Comparison of ENCODE assay signal across 16 cellular contexts in the genomic region with DNA sequence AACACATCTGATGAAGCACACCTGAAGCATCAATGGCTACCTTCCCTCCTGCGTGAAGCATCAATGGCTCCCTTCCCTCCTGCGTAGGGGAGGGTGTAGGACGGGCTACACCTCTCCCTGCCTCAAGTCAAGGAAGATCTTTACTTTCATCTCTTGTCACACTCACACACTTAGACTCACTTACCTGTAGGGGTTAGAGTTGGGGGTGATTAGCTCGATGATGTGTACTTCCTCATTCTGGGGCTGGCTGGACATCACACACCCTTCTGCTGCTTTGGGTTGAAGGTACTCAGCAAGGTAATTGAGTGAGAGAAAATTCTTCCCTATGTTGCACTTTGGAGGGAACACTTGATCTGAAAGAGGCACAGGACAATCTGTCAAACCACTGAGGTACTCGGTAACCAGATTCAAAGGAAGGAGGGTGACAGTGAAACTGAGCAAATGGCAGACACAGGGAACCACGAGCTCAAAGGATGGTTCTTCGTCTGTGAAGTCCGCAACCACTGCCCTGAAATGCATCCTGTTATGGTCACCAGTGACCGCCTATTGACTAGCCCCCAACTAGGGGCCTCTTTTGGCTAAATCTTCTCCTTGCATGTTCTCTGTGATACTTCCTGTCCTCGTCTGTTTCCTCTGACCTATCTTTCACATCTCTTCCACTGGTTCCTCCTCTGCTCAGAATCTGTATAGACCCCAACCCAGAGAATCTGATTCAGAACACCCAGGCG.
DNase-seq lines count a peak whose midpoint lies in the region; ATAC-seq, FAIRE-seq and TF ChIP-seq lines count a peak whose summit lies in the region.
"Had no signal": no experiment of that assay in that cellular context is flagged by ENCODE, and none has a peak within 500 bp of the region (broad histone marks: within the 10 kb centered on the region; RNA-seq: fewer than 3 reads in every experiment).

No MANE protein-coding gene starts in this region.

- no peak overlapping the region for H3K4me3 Mint-ChIP-seq in neural progenitor cell
- H3K4me3 Mint-ChIP-seq: B cell, WTC11 had no signal

- peaks cover 3% of the 10 kb centered on the region for H3K27me3 Mint-ChIP-seq in neural progenitor cell (ENCODE audit: insufficient read depth, low read depth)

- H3K36me3 ChIP-seq in K562 (ENCODE audit: control insufficient read depth, insufficient read depth, low read length) = peaks cover 59% of the 10 kb centered on the region; the same call in 2 of the 3 replicates
- no peaks in the 10 kb centered on the region for H3K36me3 ChIP-seq in neural progenitor cell
- peaks cover 0 to 4% of the 10 kb centered on the region in 2 donors for H3K36me3 ChIP-seq in ascending aorta

- H4K20me1 ChIP-seq in K562 (replicated peaks; ENCODE audit: control insufficient read depth, insufficient read depth, low read length) = no peaks in the 10 kb centered on the region
- no peaks in the 10 kb centered on the region for H4K20me1 ChIP-seq in neural progenitor cell (ENCODE audit: low read depth)

- H3K4me2 ChIP-seq in K562 (ENCODE audit: insufficient read depth, low read length) (peak overlapping the region; percentile 20; the same call in 1 of the 2 replicates), neural progenitor cell (no peak overlapping the region)
- H3K4me2 ChIP-seq: SK-N-SH had no signal

- no peak for TF ChIP-seq POLR2A in K562 (conservative IDR thresholded peaks at IDR 0.05)

- peaks cover 9% of the 10 kb centered on the region for H3K36me3 Mint-ChIP-seq in neural progenitor cell
- H3K36me3 Mint-ChIP-seq: WTC11 had no signal

- no peak for TF ChIP-seq EP300 in K562 (IDR thresholded peaks at IDR 0.05; ENCODE audit: low read length)

- no peaks in the 10 kb centered on the region for H3K9me3 Mint-ChIP-seq in neural progenitor cell
- H3K9me3 Mint-ChIP-seq: WTC11 had no signal

- WGBS in K562 (ENCODE audit: insufficient coverage, low coverage, missing lambda C conversion rate) = 71% methylated on average over 11 of the region's 11 CpGs

- peak; percentile 38 for DNase-seq in GM12865 (ENCODE audit: low read depth)
- no peak for DNase-seq in K562 (ENCODE audit: extremely low read depth in 1 of 4, low spot score in 3 of 4)
- no peak for DNase-seq in neural progenitor cell (ENCODE audit: low spot score)
- no peak for DNase-seq in NCI-H146 (lab: John Stamatoyannopoulos, UW)
- no peak for DNase-seq in HuH-7.5 (ENCODE audit: low spot score)
- DNase-seq in ascending aorta (ENCODE audit: low spot score in 2 of 2) = no peak
- DNase-seq: NCI-H1092 treated with DMSO at 0.1 percent for 48 hours; NCI-H2227 treated with DMSO at 0.1 percent for 48 hours; SK-N-SH; stimulated activated CD4-positive, alpha-beta T cell treated with anti-CD3 and anti-CD28 coated beads, Interleukin-1b, Interleukin-23, amount 100 ng/mL, for 48 hours; stimulated activated CD8-positive, alpha-beta memory T cell treated with anti-CD3 and anti-CD28 coated beads, Interleukin-4, amount 100 ng/mL, for 48 hours had no signal

- peak overlapping the region; percentile 28 for H3K27ac Mint-ChIP-seq in neural progenitor cell
- H3K27ac Mint-ChIP-seq: B cell, WTC11 had no signal

- H2AFZ ChIP-seq in K562 (ENCODE audit: low read depth, low read length) = no peak overlapping the region
- H2AFZ ChIP-seq in neural progenitor cell (replicated peaks) = no peak overlapping the region

- in situ Hi-C loops in K562 (cut with MboI) = no loop called here

- H3K4me1 ChIP-seq in K562 (replicated peaks in 1 of 2; ENCODE audit: control insufficient read depth in 2 of 2, insufficient read depth in 2 of 2, low read length in 2 of 2) = peaks cover 31 to 75% of the 10 kb centered on the region in 2 experiments
- peaks cover 16% of the 10 kb centered on the region for H3K4me1 ChIP-seq in neural progenitor cell
- peaks cover 0 to 36% of the 10 kb centered on the region in 2 donors for H3K4me1 ChIP-seq in ascending aorta

- H3F3A ChIP-seq in neural progenitor cell (ENCODE audit: low read depth) = no peaks in the 10 kb centered on the region

- no peak for FAIRE-seq in K562 (lab: Jason Lieb, UNC)
- FAIRE-seq: H54 had no signal

- POLR2A ChIA-PET in K562 (lab: Yijun Ruan, JAX) = interaction anchor here (0.6 to 1.0 kb wide), 3 partner anchors 19 to 353 kb away, joined by 3 read pairs; no protein-coding TSS in a partner anchor

- peaks cover 38% of the 10 kb centered on the region for H3K4me1 Mint-ChIP-seq in neural progenitor cell

- H3K27me3 ChIP-seq in K562 (ENCODE audit: control insufficient read depth in 2 of 2, insufficient read depth in 2 of 2, low read length in 2 of 2) (no peaks in the 10 kb centered on the region), neural progenitor cell (no peaks in the 10 kb centered on the region), ascending aorta (no peaks in the 10 kb centered on the region)

- intact Hi-C loops in K562 (cut with micrococcal nuclease) (loop anchor here (10.0 kb wide), 2 partner anchors 115 to 175 kb away; no protein-coding TSS in a partner anchor), ascending aorta (cut with DNase I) (loop anchor here (5.0 to 10.0 kb wide), 2 partner anchors 37 to 215 kb away; no protein-coding TSS in a partner anchor)

- H3K79me2 ChIP-seq in K562 (ENCODE audit: control insufficient read depth, insufficient read depth, low read length) (no peaks in the 10 kb centered on the region; the same call in 2 of the 3 replicates), neural progenitor cell (ENCODE audit: low read depth) (no peaks in the 10 kb centered on the region)

- ATAC-seq in HG02938 (IDR thresholded peaks at IDR 0.05; ENCODE audit: unreplicated experiment) = peak; percentile 42
- no peak for ATAC-seq in K562
- no peak for ATAC-seq in HG02623 (IDR thresholded peaks at IDR 0.05; ENCODE audit: unreplicated experiment)
- ATAC-seq: WTC11 had no signal

- no peaks in the 10 kb centered on the region for H3K9me3 ChIP-seq in K562 (replicated peaks; ENCODE audit: control insufficient read depth, insufficient read depth, low read depth, low read length)
- H3K9me3 ChIP-seq in neural progenitor cell (ENCODE audit: low read depth) = no peaks in the 10 kb centered on the region
- H3K9me3 ChIP-seq in ascending aorta = no peaks in the 10 kb centered on the region
- H3K9me3 ChIP-seq: SK-N-SH had no signal

- H3K9ac ChIP-seq in K562 (ENCODE audit: insufficient read depth in 1 of 2, low read depth in 2 of 2, low read length in 2 of 2) (no peak overlapping the region; a peak in 1 of 4 replicates), neural progenitor cell (no peak overlapping the region)
- H3K9ac ChIP-seq: SK-N-SH had no signal

- no TSS peak for BruUV-seq in K562 (replicated peaks; lab: Mats Ljungman, UMichigan)

- TF ChIP-seq CTCF in GM12865 (IDR thresholded peaks at IDR 0.05; ENCODE audit: insufficient read depth, low read depth, low read length, missing control alignments) (no peak), K562 (IDR thresholded peaks at IDR 0.05 in 2 of 3, conservative IDR thresholded peaks at IDR 0.05 in 1 of 3; ENCODE audit: insufficient read depth in 2 of 3, low read depth in 1 of 3, low read length in 3 of 3) (no peak), neural progenitor cell (IDR thresholded peaks at IDR 0.05) (no peak), ascending aorta (IDR thresholded peaks at IDR 0.05) (no peak)

- no peaks in the 10 kb centered on the region for H3K9me1 ChIP-seq in K562 (ENCODE audit: control insufficient read depth, insufficient read depth, low read length)

- TF ChIP-seq RAD21 in K562 (CRISPR knock-in tag; conservative IDR thresholded peaks at IDR 0.05 in 1 of 2, IDR thresholded peaks at IDR 0.05 in 1 of 2) = no peak

- no peak overlapping the region for H3K4me3 ChIP-seq in GM12865 (ENCODE audit: low read depth, low read length)
- no peak overlapping the region for H3K4me3 ChIP-seq in K562
- no peak overlapping the region for H3K4me3 ChIP-seq in neural progenitor cell
- no peak overlapping the region for H3K4me3 ChIP-seq in ascending aorta

- CTCF ChIA-PET in K562 (lab: Yijun Ruan, JAX; ENCODE audit: low intra/inter-chr PET ratio) = no interaction called here

- H3K27ac ChIP-seq in K562 (ENCODE audit: extremely low read depth, low read depth, low read length) = peak overlapping the region; percentile 95; the same call in 2 of the 3 replicates
- no peak overlapping the region for H3K27ac ChIP-seq in neural progenitor cell
- H3K27ac ChIP-seq in ascending aorta = no peak overlapping the region

TF ChIP-seq in K562, 482 proteins besides CTCF, POLR2A, EP300 and RAD21:
- peak; percentile 79 for TF ChIP-seq ZEB2 (IDR thresholded peaks at IDR 0.05)
- TF ChIP-seq SMAD4 (CRISPR knock-in tag; conservative IDR thresholded peaks at IDR 0.05) = peak; percentile 41; the same call in 1 of the 2 replicates
- TF ChIP-seq ZNF175 (CRISPR knock-in tag; IDR thresholded peaks at IDR 0.05; ENCODE audit: low read depth) = peak; percentile 58; the same call in 1 of the 2 replicates
- no peak for TF ChIP-seq TFAM (CRISPR knock-in tag; conservative IDR thresholded peaks at IDR 0.05)
- TF ChIP-seq U2AF1 (optimal IDR thresholded peaks at IDR 0.05; ENCODE audit: low read depth, low read length) = no peak
- TF ChIP-seq, protein P1, sequence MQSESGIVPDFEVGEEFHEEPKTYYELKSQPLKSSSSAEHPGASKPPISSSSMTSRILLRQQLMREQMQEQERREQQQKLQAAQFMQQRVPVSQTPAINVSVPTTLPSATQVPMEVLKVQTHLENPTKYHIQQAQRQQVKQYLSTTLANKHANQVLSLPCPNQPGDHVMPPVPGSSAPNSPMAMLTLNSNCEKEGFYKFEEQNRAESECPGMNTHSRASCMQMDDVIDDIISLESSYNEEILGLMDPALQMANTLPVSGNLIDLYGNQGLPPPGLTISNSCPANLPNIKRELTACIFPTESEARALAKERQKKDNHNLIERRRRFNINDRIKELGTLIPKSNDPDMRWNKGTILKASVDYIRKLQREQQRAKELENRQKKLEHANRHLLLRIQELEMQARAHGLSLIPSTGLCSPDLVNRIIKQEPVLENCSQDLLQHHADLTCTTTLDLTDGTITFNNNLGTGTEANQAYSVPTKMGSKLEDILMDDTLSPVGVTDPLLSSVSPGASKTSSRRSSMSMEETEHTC (IDR thresholded peaks at IDR 0.05) = no peak
- 0 out of 2 replicates have a peak, but pooled peaks have one; percentile 21 for TF ChIP-seq DMBX1 (CRISPR knock-in tag; IDR thresholded peaks at IDR 0.05; ENCODE audit: borderline replicate concordance)
- TF ChIP-seq SIRT6 (IDR thresholded peaks at IDR 0.05; ENCODE audit: low read depth, low read length) = no peak
- TF ChIP-seq JUND (IDR thresholded peaks at IDR 0.05; ENCODE audit: borderline replicate concordance, low read depth, low read length) = no peak
- peak; percentile 12; the same call in 1 of the 3 replicates for TF ChIP-seq JUND (tag; IDR thresholded peaks at IDR 0.05; ENCODE audit: borderline replicate concordance, low read depth, low read length)
- TF ChIP-seq CTBP1 (IDR thresholded peaks at IDR 0.05; ENCODE audit: borderline replicate concordance) = peak; percentile 78
- peak; percentile 70 for TF ChIP-seq SPI1 (IDR thresholded peaks at IDR 0.05; ENCODE audit: borderline replicate concordance, low read depth, low read length)
